1 cellular context compared by ENCODE assay signal in genomic region chr6:42547407-42548329, GRCh38.
TF ChIP-seq lines count a peak whose summit lies in the region.

No MANE protein-coding gene starts in this region.

TF ChIP-seq in GM12878, 131 proteins besides CTCF, POLR2A, EP300 and RAD21 (continued from another document):
- TF ChIP-seq, protein P1, sequence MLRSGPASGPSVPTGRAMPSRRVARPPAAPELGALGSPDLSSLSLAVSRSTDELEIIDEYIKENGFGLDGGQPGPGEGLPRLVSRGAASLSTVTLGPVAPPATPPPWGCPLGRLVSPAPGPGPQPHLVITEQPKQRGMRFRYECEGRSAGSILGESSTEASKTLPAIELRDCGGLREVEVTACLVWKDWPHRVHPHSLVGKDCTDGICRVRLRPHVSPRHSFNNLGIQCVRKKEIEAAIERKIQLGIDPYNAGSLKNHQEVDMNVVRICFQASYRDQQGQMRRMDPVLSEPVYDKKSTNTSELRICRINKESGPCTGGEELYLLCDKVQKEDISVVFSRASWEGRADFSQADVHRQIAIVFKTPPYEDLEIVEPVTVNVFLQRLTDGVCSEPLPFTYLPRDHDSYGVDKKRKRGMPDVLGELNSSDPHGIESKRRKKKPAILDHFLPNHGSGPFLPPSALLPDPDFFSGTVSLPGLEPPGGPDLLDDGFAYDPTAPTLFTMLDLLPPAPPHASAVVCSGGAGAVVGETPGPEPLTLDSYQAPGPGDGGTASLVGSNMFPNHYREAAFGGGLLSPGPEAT (IDR thresholded peaks at IDR 0.05; ENCODE audit: low read depth) = 0 out of 2 replicates have a peak, but pooled peaks have one; percentile 46
- TF ChIP-seq NRF1 (conservative IDR thresholded peaks at IDR 0.05; ENCODE audit: low read depth, low read length) (no peak), LARP7 (IDR thresholded peaks at IDR 0.05) (peak; percentile 66; the same call in 1 of the 2 replicates), MEF2A (IDR thresholded peaks at IDR 0.05; ENCODE audit: insufficient read depth, low read depth, low read length) (no peak), RAD51 (IDR thresholded peaks at IDR 0.05) (peak; percentile 67), SPI1 (IDR thresholded peaks at IDR 0.05; ENCODE audit: borderline replicate concordance, insufficient read depth, low read depth, low read length) (peak; percentile 63; the same call in 1 of the 2 replicates), GATAD2B (conservative IDR thresholded peaks at IDR 0.05; ENCODE audit: low read depth) (no peak), PAX8 (IDR thresholded peaks at IDR 0.05) (no peak)
